ENCODE assay signal across 8 cellular contexts in the genomic region with DNA sequence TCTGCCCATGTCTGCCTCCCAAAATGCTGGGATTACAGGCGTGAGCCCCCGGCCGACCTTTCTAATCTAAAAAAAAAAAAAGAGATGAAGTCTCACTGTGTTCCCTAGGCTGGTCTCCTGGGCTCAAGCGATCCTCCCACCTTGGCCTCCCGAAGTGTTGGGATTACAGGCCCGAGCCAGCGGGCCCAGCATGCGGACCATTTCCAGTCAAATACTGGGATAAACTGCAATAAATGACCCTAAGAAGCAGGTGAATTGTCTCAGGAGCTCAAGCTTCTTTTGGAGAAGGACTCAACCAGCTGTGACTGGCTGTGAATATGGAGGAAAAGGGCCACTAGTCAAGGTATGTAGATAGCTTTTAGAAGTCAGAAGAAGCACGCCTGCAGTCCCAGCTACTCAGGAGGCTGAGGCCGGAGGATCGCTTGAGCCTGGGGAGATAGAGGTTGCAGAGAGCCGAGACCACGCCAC. TPM values are rescaled to one million over a fixed set of nuclear protein-coding genes. Genes with fewer than 3 reads are reported as not detected.
DNase-seq lines count a peak whose midpoint lies in the region; ATAC-seq and TF ChIP-seq lines count a peak whose summit lies in the region.

No MANE protein-coding gene starts in this region.

- H3K9me3 ChIP-seq in esophagus squamous epithelium: no peaks in the 10 kb centered on the region

- intact Hi-C loops in esophagus squamous epithelium (cut with DNase I): no loop called here

- no peaks in the 10 kb centered on the region for H3K27me3 ChIP-seq in esophagus squamous epithelium

- no peak for DNase-seq in RWPE1 (ENCODE audit: low spot score)
- DNase-seq in esophagus squamous epithelium (lab: John Stamatoyannopoulos, UW): no peak
- no peak for DNase-seq in retinal pigment epithelial cell (ENCODE audit: low read depth)
- no peak for DNase-seq in GM13976 (ENCODE audit: low spot score)
- DNase-seq in pons (ENCODE audit: low spot score): no peak
- no peak for DNase-seq in NCI-H1694 (lab: John Stamatoyannopoulos, UW)

- no peaks in the 10 kb centered on the region for H3K36me3 ChIP-seq in esophagus squamous epithelium

- WGBS in esophagus squamous epithelium, 2 donors: 45 to 68% methylated on average over 5 to 10 of the region's 13 CpGs

- H3K27ac ChIP-seq in RWPE1 (peak overlapping the region; percentile 98), esophagus squamous epithelium (peak overlapping the region; percentile 99 to 100 (median 100))

- H3K4me1 ChIP-seq in esophagus squamous epithelium: peaks cover 14 to 53% (median 15%) of the 10 kb centered on the region in 3 donors

- in situ Hi-C loops in GM13976 (cut with MboI; ENCODE audit: low sequenced_read_pairs, unreplicated experiment): loop anchor here (5.0 kb wide), 1 partner anchor 86 kb away; no protein-coding TSS in a partner anchor

- POLR2A ChIA-PET in RWPE1 (lab: Yijun Ruan, JAX; ENCODE audit: low non-redundant PET): interaction anchor here (0.5 to 1.0 kb wide), 5 partner anchors 70 to 1709 kb away, joined by 4 to 12 read pairs (median 6); no protein-coding TSS in a partner anchor

- CTCF ChIA-PET in RWPE1 (lab: Yijun Ruan, JAX): interaction anchor here (0.6 to 1.6 kb wide), 5 partner anchors 9 to 270 kb away, joined by 4 to 7 read pairs (median 6); no protein-coding TSS in a partner anchor

- TF ChIP-seq CTCF in RWPE1 (conservative IDR thresholded peaks at IDR 0.05; ENCODE audit: low read depth): no peak
- TF ChIP-seq CTCF in esophagus squamous epithelium (IDR thresholded peaks at IDR 0.05): no peak
- TF ChIP-seq CTCF in retinal pigment epithelial cell (conservative IDR thresholded peaks at IDR 0.05; ENCODE audit: low read depth, low read length): no peak
- no peak for TF ChIP-seq CTCF in GM13976 (IDR thresholded peaks at IDR 0.05; ENCODE audit: borderline replicate concordance, control extremely low read depth, extremely low read depth, insufficient read depth, missing control alignments)

- H3K4me3 ChIP-seq in esophagus squamous epithelium (peak overlapping the region; percentile 67 to 95 (median 90)), retinal pigment epithelial cell (ENCODE audit: low read length) (peak overlapping the region; percentile 54)

- ATAC-seq in GM21381 (IDR thresholded peaks at IDR 0.05; ENCODE audit: unreplicated experiment): peak; percentile 1
- no peak for ATAC-seq in HG03520 (IDR thresholded peaks at IDR 0.05; ENCODE audit: unreplicated experiment)

- TF ChIP-seq POLR2A in esophagus squamous epithelium (IDR thresholded peaks at IDR 0.05): no peak

RNA-seq across cellular contexts. Expression of a gene that starts 0.6 kb away (rescaled TPM):
- total RNA-seq in esophagus squamous epithelium: 10 to 100 TPM; 19.4 to 23.8 (median 21.6) TPM

RNA-seq across cellular contexts. Expression of a gene that starts 36.0 kb away (rescaled TPM):
- total RNA-seq in esophagus squamous epithelium: 10 to 100 TPM; 12.7 to 21.2 (median 19.5) TPM
